In the genomic region with DNA sequence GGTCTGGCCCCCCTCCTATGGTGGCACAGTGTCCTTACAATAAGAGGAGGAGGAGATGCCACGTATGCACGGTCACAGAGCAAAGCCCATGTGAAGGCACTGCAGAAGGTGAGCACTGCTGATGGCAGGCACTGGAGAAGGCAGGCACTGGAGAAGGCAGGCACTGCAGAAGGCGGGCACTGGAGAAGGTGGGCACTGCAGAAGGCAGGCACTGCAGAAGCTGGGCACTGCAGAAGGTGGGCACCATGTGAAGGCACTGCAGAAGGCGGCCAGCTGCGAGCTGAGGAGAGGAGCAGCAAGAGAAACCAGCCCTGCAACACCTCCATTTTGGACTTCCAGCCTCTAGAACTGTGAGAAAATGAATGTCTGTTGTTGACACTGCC, we compare ENCODE assay signal across 17 cellular contexts. TPM values are rescaled to one million over a fixed set of nuclear protein-coding genes. Genes with fewer than 3 reads are reported as not detected.
DNase-seq lines count a peak whose midpoint lies in the region; ATAC-seq and TF ChIP-seq lines count a peak whose summit lies in the region.
"Had no signal": no experiment of that assay in that cellular context is flagged by ENCODE, and none has a peak within 500 bp of the region (broad histone marks: within the 10 kb centered on the region; RNA-seq: fewer than 3 reads in every experiment).

No MANE protein-coding gene starts in this region.

- peak overlapping the region; percentile 73 for H3K27ac Mint-ChIP-seq in activated CD8-positive, alpha-beta memory T cell treated with anti-CD3 and anti-CD28 coated beads, Interleukin-2, amount 10 ng/mL, durations not matched to agents 7 days and 5 days
- H3K27ac Mint-ChIP-seq in activated naive CD8-positive, alpha-beta T cell: peak overlapping the region; percentile 98
- H3K27ac Mint-ChIP-seq in natural killer cell: peak overlapping the region; percentile 97 to 99

- no peak overlapping the region for H3K9ac ChIP-seq in MM.1S (ENCODE audit: low read length)

- H3K4me1 Mint-ChIP-seq in activated CD8-positive, alpha-beta memory T cell treated with anti-CD3 and anti-CD28 coated beads, Interleukin-2, amount 10 ng/mL, durations not matched to agents 7 days and 5 days: peaks cover 35% of the 10 kb centered on the region
- peaks cover 53% of the 10 kb centered on the region for H3K4me1 Mint-ChIP-seq in activated naive CD8-positive, alpha-beta T cell (ENCODE audit: low read depth)
- H3K4me1 Mint-ChIP-seq in natural killer cell: peaks cover 44 to 48% of the 10 kb centered on the region in 2 donors

- intact Hi-C loops in natural killer cell (cut with micrococcal nuclease): loop anchor here (1.0 to 5.0 kb wide), 2 partner anchors 40 to 274 kb away; a partner anchor contains a TSS

- H3K27ac ChIP-seq in MM.1S (ENCODE audit: low read length): peak overlapping the region; percentile 93; the same call in 1 of the 2 replicates
- H3K27ac ChIP-seq: right atrium auricular region, RWPE1 had no signal

- no peaks in the 10 kb centered on the region for H4K20me1 ChIP-seq in MM.1S (ENCODE audit: insufficient read depth, low read length)

- no peaks in the 10 kb centered on the region for H3K9me3 ChIP-seq in MM.1S (replicated peaks; ENCODE audit: insufficient read depth, low read length)
- H3K9me3 ChIP-seq: right atrium auricular region had no signal

- no peaks in the 10 kb centered on the region for H3K9me3 Mint-ChIP-seq in activated CD8-positive, alpha-beta memory T cell treated with anti-CD3 and anti-CD28 coated beads, Interleukin-2, amount 10 ng/mL, durations not matched to agents 7 days and 5 days (ENCODE audit: low read depth)
- no peaks in the 10 kb centered on the region for H3K9me3 Mint-ChIP-seq in activated naive CD8-positive, alpha-beta T cell (ENCODE audit: low read depth)
- H3K9me3 Mint-ChIP-seq in natural killer cell: peaks cover 0 to 3% of the 10 kb centered on the region in 2 donors

- ATAC-seq in activated CD8-positive, alpha-beta memory T cell treated with anti-CD3 and anti-CD28 coated beads, Interleukin-2, amount 10 ng/mL, durations not matched to agents 7 days and 5 days: no peak
- no peak for ATAC-seq in natural killer cell
- ATAC-seq in GM21619 (IDR thresholded peaks at IDR 0.05; ENCODE audit: unreplicated experiment): no peak
- ATAC-seq: left ventricle myocardium superior had no signal

- H3K27me3 Mint-ChIP-seq in activated CD8-positive, alpha-beta memory T cell treated with anti-CD3 and anti-CD28 coated beads, Interleukin-2, amount 10 ng/mL, durations not matched to agents 7 days and 5 days: peaks cover 3% of the 10 kb centered on the region
- no peaks in the 10 kb centered on the region for H3K27me3 Mint-ChIP-seq in activated naive CD8-positive, alpha-beta T cell
- H3K27me3 Mint-ChIP-seq in natural killer cell (ENCODE audit: low read depth in 2 of 2): no peaks in the 10 kb centered on the region

- H3K4me2 ChIP-seq in MM.1S (ENCODE audit: low read depth, low read length): peak overlapping the region; percentile 63; the same call in 1 of the 2 replicates

- no peak for TF ChIP-seq POLR2A in erythroblast (IDR thresholded peaks at IDR 0.05; ENCODE audit: low read length)

- no peak overlapping the region for H3K4me3 Mint-ChIP-seq in activated CD8-positive, alpha-beta memory T cell treated with anti-CD3 and anti-CD28 coated beads, Interleukin-2, amount 10 ng/mL, durations not matched to agents 7 days and 5 days
- no peak overlapping the region for H3K4me3 Mint-ChIP-seq in activated naive CD8-positive, alpha-beta T cell
- H3K4me3 Mint-ChIP-seq in natural killer cell: peak overlapping the region; percentile 88

- H3F3A ChIP-seq in MM.1S (ENCODE audit: insufficient read depth, low read length): peaks cover 39% of the 10 kb centered on the region

- peaks cover 31% of the 10 kb centered on the region for H3K4me1 ChIP-seq in MM.1S (ENCODE audit: low read length)
- H3K4me1 ChIP-seq: right atrium auricular region had no signal

- TF ChIP-seq CTCF in MM.1S (IDR thresholded peaks at IDR 0.05; ENCODE audit: low read length) (no peak), natural killer cell (IDR thresholded peaks at IDR 0.05) (no peak)

- H3K36me3 Mint-ChIP-seq in activated CD8-positive, alpha-beta memory T cell treated with anti-CD3 and anti-CD28 coated beads, Interleukin-2, amount 10 ng/mL, durations not matched to agents 7 days and 5 days: peaks cover 3% of the 10 kb centered on the region
- H3K36me3 Mint-ChIP-seq in activated naive CD8-positive, alpha-beta T cell: no peaks in the 10 kb centered on the region
- peaks cover 7% of the 10 kb centered on the region for H3K36me3 Mint-ChIP-seq in natural killer cell

- no peak overlapping the region for H3K4me3 ChIP-seq in MM.1S (ENCODE audit: low read length)
- H3K4me3 ChIP-seq: right atrium auricular region had no signal

- no peaks in the 10 kb centered on the region for H3K9me2 ChIP-seq in MM.1S (replicated peaks; ENCODE audit: insufficient read depth, low read length)

- H3K36me3 ChIP-seq in MM.1S (replicated peaks; ENCODE audit: insufficient read depth, low read length): no peaks in the 10 kb centered on the region
- H3K36me3 ChIP-seq: right atrium auricular region had no signal

- H3K79me2 ChIP-seq in MM.1S (ENCODE audit: low read length): no peaks in the 10 kb centered on the region

- no peaks in the 10 kb centered on the region for H3K27me3 ChIP-seq in MM.1S (replicated peaks; ENCODE audit: insufficient read depth, low read length)
- H3K27me3 ChIP-seq: right atrium auricular region had no signal

- no peak for DNase-seq in activated CD8-positive, alpha-beta memory T cell treated with anti-CD3 and anti-CD28 coated beads, Interleukin-2, amount 10 ng/mL, durations not matched to agents 7 days and 5 days
- no peak for DNase-seq in activated CD8-positive, alpha-beta memory T cell treated with anti-CD3 and anti-CD28 coated beads, Interleukin-2, amount 50 U/mL, for 48 hours
- no peak for DNase-seq in MM.1S
- no peak for DNase-seq in natural killer cell
- no peak for DNase-seq in erythroblast (lab: John Stamatoyannopoulos, UW)
- no peak for DNase-seq in NCI-H2227 (lab: John Stamatoyannopoulos, UW; ENCODE audit: unreplicated experiment)
- DNase-seq: aorta; DMS79 treated with DMSO at 0.1 percent for 48 hours; effector memory CD4-positive, alpha-beta T cell; glutamatergic neuron; left ventricle myocardium superior; NCI-H1105 treated with DMSO at 0.1 percent for 48 hours; NCI-H510A had no signal

- CTCF ChIA-PET in activated CD8-positive, alpha-beta memory T cell treated with anti-CD3 and anti-CD28 coated beads, Interleukin-2, amount 10 ng/mL, durations not matched to agents 7 days and 5 days (lab: Charles Lee): no interaction called here

- H2AFZ ChIP-seq in MM.1S (ENCODE audit: low read length): no peak overlapping the region

RNA-seq across cellular contexts. Expression of a gene that starts 46.3 kb away (rescaled TPM):
- 10 to 100 TPM; 48.4 to 59.8 TPM for total RNA-seq in activated CD8-positive, alpha-beta memory T cell treated with anti-CD3 and anti-CD28 coated beads, Interleukin-2, amount 10 ng/mL, durations not matched to agents 7 days and 5 days
- 100 to 1,000 TPM; 189 to 205 (median 202) TPM for total RNA-seq in natural killer cell
